9 cellular contexts compared by ENCODE assay signal in the genomic region with DNA sequence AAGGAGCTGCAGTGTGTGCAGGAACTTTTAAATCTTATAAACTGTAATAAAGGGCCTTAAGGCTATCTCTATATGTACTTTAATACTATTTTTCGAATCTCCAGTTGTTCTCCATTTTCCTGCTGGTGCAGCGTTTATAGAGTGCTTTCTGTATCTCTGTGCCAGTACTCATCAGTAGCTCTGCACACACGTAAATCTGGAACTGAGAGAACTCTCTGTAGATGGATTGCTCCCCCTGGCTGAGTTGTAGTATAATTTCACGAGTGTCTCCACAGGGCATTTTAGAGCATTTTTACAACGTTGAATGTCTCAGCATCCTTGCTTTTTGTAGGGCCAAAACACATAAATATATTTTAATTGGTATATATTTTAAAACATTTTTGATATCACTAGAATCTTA.
DNase-seq lines count a peak whose midpoint lies in the region; ATAC-seq and TF ChIP-seq lines count a peak whose summit lies in the region.
"Had no signal": no experiment of that assay in that cellular context is flagged by ENCODE, and none has a peak within 500 bp of the region (broad histone marks: within the 10 kb centered on the region; RNA-seq: fewer than 3 reads in every experiment).

No MANE protein-coding gene starts in this region.

- H3K4me3 Mint-ChIP-seq in type B pancreatic cell (no peak overlapping the region), HFFc6 (no peak overlapping the region)
- H3K4me3 Mint-ChIP-seq: activated naive CD8-positive, alpha-beta T cell treated with anti-CD3 and anti-CD28 coated beads, Interleukin-2, amount 10 ng/mL, durations not matched to agents 7 days and 5 days had no signal

- ATAC-seq in HG03565 (IDR thresholded peaks at IDR 0.05; ENCODE audit: unreplicated experiment) (peak; percentile 80), omental fat pad (ENCODE audit: low FRiP score) (no peak), HG03039 (IDR thresholded peaks at IDR 0.05; ENCODE audit: unreplicated experiment) (no peak)

- H3K27ac Mint-ChIP-seq in type B pancreatic cell (no peak overlapping the region), HFFc6 (no peak overlapping the region)
- H3K27ac Mint-ChIP-seq: activated naive CD8-positive, alpha-beta T cell treated with anti-CD3 and anti-CD28 coated beads, Interleukin-2, amount 10 ng/mL, durations not matched to agents 7 days and 5 days had no signal

- H3K9me3 Mint-ChIP-seq in type B pancreatic cell: no peaks in the 10 kb centered on the region
- H3K9me3 Mint-ChIP-seq in HFFc6: peaks cover 19% of the 10 kb centered on the region
- H3K9me3 Mint-ChIP-seq: activated naive CD8-positive, alpha-beta T cell treated with anti-CD3 and anti-CD28 coated beads, Interleukin-2, amount 10 ng/mL, durations not matched to agents 7 days and 5 days had no signal

- DNase-seq in DMS53 treated with DMSO at 0.1 percent for 48 hours (lab: John Stamatoyannopoulos, UW; ENCODE audit: unreplicated experiment): peak; percentile 37
- peak; percentile 14 for DNase-seq in NCI-H82 treated with DMSO at 0.1 percent for 48 hours (lab: John Stamatoyannopoulos, UW; ENCODE audit: unreplicated experiment)
- peak; percentile 1 for DNase-seq in fibroblast of villous mesenchyme (ENCODE audit: low read depth)
- DNase-seq in type B pancreatic cell (ENCODE audit: extremely low spot score, unreplicated experiment): no peak
- DNase-seq in omental fat pad (ENCODE audit: low spot score): no peak
- DNase-seq in HFFc6: no peak
- DNase-seq: activated naive CD8-positive, alpha-beta T cell treated with anti-CD3 and anti-CD28 coated beads, Interleukin-2, amount 10 ng/mL, durations not matched to agents 7 days and 5 days had no signal

- TF ChIP-seq CTCF in fibroblast of villous mesenchyme (IDR thresholded peaks at IDR 0.05; ENCODE audit: insufficient read depth, low read depth, low read length) (peak; percentile 35), type B pancreatic cell (conservative IDR thresholded peaks at IDR 0.05) (peak; percentile 64), omental fat pad (IDR thresholded peaks at IDR 0.05) (no peak), HFFc6 (IDR thresholded peaks at IDR 0.05) (no peak)

- no peak overlapping the region for H3K4me3 ChIP-seq in fibroblast of villous mesenchyme (ENCODE audit: low read depth, low read length)

- H3K4me1 Mint-ChIP-seq in type B pancreatic cell (ENCODE audit: unreplicated experiment) (no peaks in the 10 kb centered on the region), HFFc6 (ENCODE audit: low read depth) (no peaks in the 10 kb centered on the region)
- H3K4me1 Mint-ChIP-seq: activated naive CD8-positive, alpha-beta T cell treated with anti-CD3 and anti-CD28 coated beads, Interleukin-2, amount 10 ng/mL, durations not matched to agents 7 days and 5 days had no signal

- peaks cover 3% of the 10 kb centered on the region for H3K27me3 Mint-ChIP-seq in type B pancreatic cell
- no peaks in the 10 kb centered on the region for H3K27me3 Mint-ChIP-seq in HFFc6 (ENCODE audit: insufficient read depth)
- H3K27me3 Mint-ChIP-seq: activated naive CD8-positive, alpha-beta T cell treated with anti-CD3 and anti-CD28 coated beads, Interleukin-2, amount 10 ng/mL, durations not matched to agents 7 days and 5 days had no signal

- H3K36me3 Mint-ChIP-seq in type B pancreatic cell: no peaks in the 10 kb centered on the region
- H3K36me3 Mint-ChIP-seq in HFFc6 (ENCODE audit: low read depth): no peaks in the 10 kb centered on the region
- H3K36me3 Mint-ChIP-seq: activated naive CD8-positive, alpha-beta T cell treated with anti-CD3 and anti-CD28 coated beads, Interleukin-2, amount 10 ng/mL, durations not matched to agents 7 days and 5 days had no signal

Comparison
In these comparisons a context has a peak if more than half of its experiments do, and no peak if none do; other contexts are left out.
1. DNase-seq: peak in DMS53 treated with DMSO at 0.1 percent for 48 hours (single experiment), NCI-H82 treated with DMSO at 0.1 percent for 48 hours (single experiment) and fibroblast of villous mesenchyme (single experiment); none in type B pancreatic cell (single experiment), omental fat pad (single experiment) and HFFc6 (single experiment).
2. CTCF ChIP-seq: peak in fibroblast of villous mesenchyme (single experiment) and type B pancreatic cell (single experiment); none in omental fat pad (0 of 3) and HFFc6 (single experiment).